In the genomic region with DNA sequence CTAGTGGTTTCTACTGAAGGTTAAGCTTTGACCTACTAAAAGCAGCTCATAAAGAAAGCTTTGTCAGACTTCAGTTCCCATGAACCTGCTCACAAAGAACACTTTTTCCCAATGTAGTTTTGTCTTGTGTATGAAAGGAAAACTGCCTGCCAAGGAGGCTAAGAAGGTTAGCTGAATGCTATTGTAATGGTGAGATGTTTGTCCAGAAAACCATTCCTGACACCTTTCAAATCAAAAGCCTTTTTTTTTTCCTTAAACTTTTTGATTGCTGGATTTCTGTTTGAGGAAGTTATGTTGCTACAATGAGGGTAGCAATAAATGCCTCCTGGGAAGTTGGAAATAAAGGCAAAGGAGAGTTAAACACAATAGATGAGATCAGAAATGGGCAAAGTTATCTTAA, we compare ENCODE assay signal across 14 cellular contexts. TPM values are rescaled to one million over a fixed set of nuclear protein-coding genes. Genes with fewer than 3 reads are reported as not detected.
A peak's percentile ranks its signal among the peaks of the same experiment; 100 is the strongest.
DNase-seq lines count a peak whose midpoint lies in the region; ATAC-seq and TF ChIP-seq lines count a peak whose summit lies in the region.
"Had no signal": no experiment of that assay in that cellular context is flagged by ENCODE, and none has a peak within 500 bp of the region (broad histone marks: within the 10 kb centered on the region; RNA-seq: fewer than 3 reads in every experiment).

No MANE protein-coding gene starts in this region.

- no peaks in the 10 kb centered on the region for H3K36me3 ChIP-seq in muscle layer of duodenum (ENCODE audit: control insufficient read depth in 1 of 2, insufficient read depth in 2 of 2, low read length in 2 of 2)

- no peak for ATAC-seq in foreskin keratinocyte
- ATAC-seq: stimulated activated effector memory CD8-positive, alpha-beta T cell treated with anti-CD3 and anti-CD28 coated beads, Interleukin-12 subunit alpha, Interleukin-12 subunit beta, amount 100 ng/mL, for 72 hours; T-cell had no signal

- DNase-seq in SK-MEL-5 (ENCODE audit: low read depth, low spot score) (peak; percentile 94), foreskin keratinocyte (no peak), GM20000 (ENCODE audit: low spot score) (no peak)
- no peak for DNase-seq in stimulated activated CD8-positive, alpha-beta memory T cell treated with anti-CD3 and anti-CD28 coated beads, Interleukin-4, amount 100 ng/mL, for 48 hours
- DNase-seq: activated CD4-positive, alpha-beta T cell treated with anti-CD3 and anti-CD28 coated beads for 1 hour; activated naive CD8-positive, alpha-beta T cell treated with anti-CD3 and anti-CD28 coated beads for 36 hours; CD4-positive, CD25-positive, alpha-beta regulatory T cell; immature natural killer cell; stimulated activated CD4-positive, alpha-beta T cell treated with anti-CD3 and anti-CD28 coated beads, Interleukin-4, amount 100 ng/mL, for 24 hours; T-cell had no signal

- H3K27me3 Mint-ChIP-seq in dendritic cell treated with granulocyte-macrophage colony-stimulating factor and Interleukin-4, amounts not matched to agents 40 ng/mL and 50 ng/mL, for 4 days = no peaks in the 10 kb centered on the region
- H3K27me3 Mint-ChIP-seq: activated naive CD8-positive, alpha-beta T cell treated with anti-CD3 and anti-CD28 coated beads for 36 hours; CD4-positive, CD25-positive, alpha-beta regulatory T cell; T-cell had no signal

- H3K9me3 Mint-ChIP-seq in dendritic cell treated with granulocyte-macrophage colony-stimulating factor and Interleukin-4, amounts not matched to agents 40 ng/mL and 50 ng/mL, for 4 days = no peaks in the 10 kb centered on the region
- H3K9me3 Mint-ChIP-seq: CD4-positive, CD25-positive, alpha-beta regulatory T cell; immature natural killer cell; stimulated activated effector memory CD8-positive, alpha-beta T cell treated with anti-CD3 and anti-CD28 coated beads, Interleukin-12 subunit alpha, Interleukin-12 subunit beta, amount 100 ng/mL, for 72 hours had no signal

- TF ChIP-seq CTCF in foreskin keratinocyte (conservative IDR thresholded peaks at IDR 0.05) (no peak), GM20000 (IDR thresholded peaks at IDR 0.05; ENCODE audit: extremely low read depth, missing control alignments) (no peak)

- peak overlapping the region; percentile 5 for H3K27ac Mint-ChIP-seq in dendritic cell treated with granulocyte-macrophage colony-stimulating factor and Interleukin-4, amounts not matched to agents 40 ng/mL and 50 ng/mL, for 4 days
- H3K27ac Mint-ChIP-seq: activated naive CD8-positive, alpha-beta T cell treated with anti-CD3 and anti-CD28 coated beads for 36 hours; immature natural killer cell; stimulated activated effector memory CD8-positive, alpha-beta T cell treated with anti-CD3 and anti-CD28 coated beads, Interleukin-12 subunit alpha, Interleukin-12 subunit beta, amount 100 ng/mL, for 72 hours; T-cell had no signal

- in situ Hi-C loops in SK-MEL-5 (cut with HindIII; ENCODE audit: low pct_unique_long_range_greater_than_20kb, low sequenced_read_pairs) = no loop called here

- H3K4me3 ChIP-seq in muscle layer of duodenum (ENCODE audit: low read depth in 1 of 2, low read length in 2 of 2) = no peak overlapping the region

- H3K27ac ChIP-seq in muscle layer of duodenum (ENCODE audit: low read length) (peak overlapping the region; percentile 40), temporal lobe (ENCODE audit: low read depth, low read length) (peak overlapping the region; percentile 89), foreskin keratinocyte (no peak overlapping the region)

- H3K9me3 ChIP-seq in muscle layer of duodenum (ENCODE audit: control insufficient read depth in 1 of 2, low read length in 2 of 2) = no peaks in the 10 kb centered on the region

- no peak overlapping the region for H3K4me3 Mint-ChIP-seq in dendritic cell treated with granulocyte-macrophage colony-stimulating factor and Interleukin-4, amounts not matched to agents 40 ng/mL and 50 ng/mL, for 4 days
- H3K4me3 Mint-ChIP-seq: activated naive CD8-positive, alpha-beta T cell treated with anti-CD3 and anti-CD28 coated beads for 36 hours; CD4-positive, CD25-positive, alpha-beta regulatory T cell; immature natural killer cell; stimulated activated effector memory CD8-positive, alpha-beta T cell treated with anti-CD3 and anti-CD28 coated beads, Interleukin-12 subunit alpha, Interleukin-12 subunit beta, amount 100 ng/mL, for 72 hours; T-cell had no signal

- H3K27me3 ChIP-seq in muscle layer of duodenum (ENCODE audit: low read depth, low read length) = no peaks in the 10 kb centered on the region
- no peaks in the 10 kb centered on the region for H3K27me3 ChIP-seq in foreskin keratinocyte

- H3K36me3 Mint-ChIP-seq in dendritic cell treated with granulocyte-macrophage colony-stimulating factor and Interleukin-4, amounts not matched to agents 40 ng/mL and 50 ng/mL, for 4 days (ENCODE audit: low read depth) = peaks cover 29% of the 10 kb centered on the region
- H3K36me3 Mint-ChIP-seq: stimulated activated effector memory CD8-positive, alpha-beta T cell treated with anti-CD3 and anti-CD28 coated beads, Interleukin-12 subunit alpha, Interleukin-12 subunit beta, amount 100 ng/mL, for 72 hours had no signal

- intact Hi-C loops in dendritic cell treated with granulocyte-macrophage colony-stimulating factor and Interleukin-4, amounts not matched to agents 40 ng/mL and 50 ng/mL, for 4 days (cut with micrococcal nuclease) = no loop called here

- peaks cover 12 to 16% of the 10 kb centered on the region in 2 donors for H3K4me1 ChIP-seq in muscle layer of duodenum (ENCODE audit: control insufficient read depth in 1 of 2, insufficient read depth in 2 of 2, low read length in 2 of 2)
- H3K4me1 ChIP-seq in foreskin keratinocyte = no peaks in the 10 kb centered on the region

- H3K4me1 Mint-ChIP-seq in dendritic cell treated with granulocyte-macrophage colony-stimulating factor and Interleukin-4, amounts not matched to agents 40 ng/mL and 50 ng/mL, for 4 days (ENCODE audit: low read depth) = peaks cover 26% of the 10 kb centered on the region

RNA-seq across cellular contexts. Expression of gene TECPR2, which starts 27.3 kb away (rescaled TPM):
- total RNA-seq in SK-MEL-5 (2014; rRNA removed; shearing (Covaris generic)) = 20.8 and 22.7 TPM in 2 replicates
- 42.5 and 49.5 TPM in 2 replicates for polyA plus RNA-seq in SK-MEL-5 (2015; cell fraction: cytosol; rRNA removed)
- 27.7 and 28.0 TPM in 2 replicates for polyA plus RNA-seq in SK-MEL-5 (2015; cell fraction: nucleus; rRNA removed)
- total RNA-seq in temporal lobe (18.4 TPM), foreskin keratinocyte (10.4 and 10.6 TPM in 2 replicates)
- polyA plus RNA-seq in foreskin keratinocyte = 3.3 and 3.4 TPM in 2 replicates

RNA-seq across cellular contexts. Expression of gene CINP, which starts 27.4 kb away (rescaled TPM):
- total RNA-seq in SK-MEL-5 (2014; rRNA removed; shearing (Covaris generic)) = 127 and 133 TPM in 2 replicates
- 96.7 and 99.2 TPM in 2 replicates for polyA plus RNA-seq in SK-MEL-5 (2015; cell fraction: cytosol; rRNA removed)
- 17.7 and 21.0 TPM in 2 replicates for polyA plus RNA-seq in SK-MEL-5 (2015; cell fraction: nucleus; rRNA removed)
- total RNA-seq in temporal lobe (27.8 TPM), foreskin keratinocyte (44.0 and 44.8 TPM in 2 replicates)
- 52.8 and 55.3 TPM in 2 replicates for polyA plus RNA-seq in foreskin keratinocyte
